ENCODE assay signal across 8 cellular contexts in genomic region chr11:67287355-67288197, GRCh38. TPM values are rescaled to one million over a fixed set of nuclear protein-coding genes. Genes with fewer than 3 reads are reported as not detected.
A peak's percentile ranks its signal among the peaks of the same experiment; 100 is the strongest.
DNase-seq lines count a peak whose midpoint lies in the region; ATAC-seq and TF ChIP-seq lines count a peak whose summit lies in the region.

No MANE protein-coding gene starts in this region.

- H3K27me3 Mint-ChIP-seq in activated CD8-positive, alpha-beta T cell treated with anti-CD3 and anti-CD28 coated beads, Interleukin-2, amount 10 ng/mL, durations not matched to agents 7 days and 5 days (ENCODE audit: low read depth): no peaks in the 10 kb centered on the region
- H3K27me3 Mint-ChIP-seq in stimulated activated naive B cell treated with anti-CD40 and anti-IgM and Interleukin-4, amounts not matched to agents 10 μg/mL and 1 μg/mL and 100 μg/mL, for 72 hours: no peaks in the 10 kb centered on the region

- CTCF ChIA-PET in activated CD8-positive, alpha-beta T cell treated with anti-CD3 and anti-CD28 coated beads, Interleukin-2, amount 10 ng/mL, durations not matched to agents 7 days and 5 days (lab: Charles Lee): interaction anchor here (1.0 to 5.5 kb wide), 8 partner anchors 8 to 58 kb away, joined by 3 to 60 read pairs (median 12); partner anchors contain the start of gene GRK2

- H3K4me3 ChIP-seq in HUES64 (ENCODE audit: low read length): peak overlapping the region; percentile 78
- peak overlapping the region in 1 of 2 donors; percentile 87 for H3K4me3 ChIP-seq in right atrium auricular region

- H3K27ac ChIP-seq in HUES64 (ENCODE audit: low read depth, low read length) (peak overlapping the region; percentile 96), right atrium auricular region (peak overlapping the region; percentile 90 to 92)

- peak overlapping the region; percentile 75 for H3K4me3 Mint-ChIP-seq in activated CD8-positive, alpha-beta T cell treated with anti-CD3 and anti-CD28 coated beads, Interleukin-2, amount 10 ng/mL, durations not matched to agents 7 days and 5 days
- peak overlapping the region; percentile 83 to 91 for H3K4me3 Mint-ChIP-seq in stimulated activated naive B cell treated with anti-CD40 and anti-IgM and Interleukin-4, amounts not matched to agents 10 μg/mL and 1 μg/mL and 100 μg/mL, for 72 hours

- H3K4me1 Mint-ChIP-seq in activated CD8-positive, alpha-beta T cell treated with anti-CD3 and anti-CD28 coated beads, Interleukin-2, amount 10 ng/mL, durations not matched to agents 7 days and 5 days (ENCODE audit: low read depth): peaks cover 78% of the 10 kb centered on the region
- peaks cover 37 to 73% of the 10 kb centered on the region in 2 donors for H3K4me1 Mint-ChIP-seq in stimulated activated naive B cell treated with anti-CD40 and anti-IgM and Interleukin-4, amounts not matched to agents 10 μg/mL and 1 μg/mL and 100 μg/mL, for 72 hours

- POLR2A ChIA-PET in activated CD8-positive, alpha-beta T cell treated with anti-CD3 and anti-CD28 coated beads, Interleukin-2, amount 10 ng/mL, durations not matched to agents 7 days and 5 days (lab: Charles Lee): interaction anchor here (0.9 to 7.5 kb wide), 11 partner anchors 10 to 296 kb away, joined by 3 to 201 read pairs (median 11); partner anchors contain the start of genes GRK2, GSTP1, POLD4 and PTPRCAP

- peak overlapping the region; percentile 93 for H3K9ac ChIP-seq in HUES64 (ENCODE audit: low read depth, low read length)

- H3K27ac Mint-ChIP-seq in activated CD8-positive, alpha-beta T cell treated with anti-CD3 and anti-CD28 coated beads, Interleukin-2, amount 10 ng/mL, durations not matched to agents 7 days and 5 days: peak overlapping the region; percentile 97
- H3K27ac Mint-ChIP-seq in stimulated activated naive B cell treated with anti-CD40 and anti-IgM and Interleukin-4, amounts not matched to agents 10 μg/mL and 1 μg/mL and 100 μg/mL, for 72 hours: peak overlapping the region; percentile 99

- no peaks in the 10 kb centered on the region for H3K27me3 ChIP-seq in HUES64 (ENCODE audit: insufficient read depth, low read length)
- H3K27me3 ChIP-seq in right atrium auricular region: no peaks in the 10 kb centered on the region

- H3K4me1 ChIP-seq in HUES64 (ENCODE audit: insufficient read depth, low read length) (peaks cover 8% of the 10 kb centered on the region), right atrium auricular region (peaks cover 0 to 39% of the 10 kb centered on the region in 2 donors)

- H3K9me3 Mint-ChIP-seq in activated CD8-positive, alpha-beta T cell treated with anti-CD3 and anti-CD28 coated beads, Interleukin-2, amount 10 ng/mL, durations not matched to agents 7 days and 5 days (ENCODE audit: insufficient read depth): no peaks in the 10 kb centered on the region
- peaks cover 0 to 1% of the 10 kb centered on the region in 2 donors for H3K9me3 Mint-ChIP-seq in stimulated activated naive B cell treated with anti-CD40 and anti-IgM and Interleukin-4, amounts not matched to agents 10 μg/mL and 1 μg/mL and 100 μg/mL, for 72 hours

- DNase-seq in activated CD8-positive, alpha-beta T cell treated with anti-CD3 and anti-CD28 coated beads, Interleukin-2, amount 10 ng/mL, durations not matched to agents 7 days and 5 days: peak; percentile 76
- DNase-seq in right atrium auricular region (ENCODE audit: low spot score): no peak
- DNase-seq in stimulated activated naive B cell treated with anti-CD40 and anti-IgM and Interleukin-4, amounts not matched to agents 10 μg/mL and 1 μg/mL and 100 μg/mL, for 72 hours: no peak
- DNase-seq in OCI-M2 (lab: John Stamatoyannopoulos, UW; ENCODE audit: unreplicated experiment): no peak
- no peak for DNase-seq in GM19240 (ENCODE audit: insufficient read length, low spot score)
- DNase-seq in NCI-H146 (lab: John Stamatoyannopoulos, UW): no peak

- peaks cover 77% of the 10 kb centered on the region for H3K36me3 Mint-ChIP-seq in activated CD8-positive, alpha-beta T cell treated with anti-CD3 and anti-CD28 coated beads, Interleukin-2, amount 10 ng/mL, durations not matched to agents 7 days and 5 days (ENCODE audit: low read depth)
- peaks cover 47 to 51% of the 10 kb centered on the region in 2 donors for H3K36me3 Mint-ChIP-seq in stimulated activated naive B cell treated with anti-CD40 and anti-IgM and Interleukin-4, amounts not matched to agents 10 μg/mL and 1 μg/mL and 100 μg/mL, for 72 hours

- H3K36me3 ChIP-seq in HUES64 (ENCODE audit: insufficient read depth, low read length) (peaks cover 49% of the 10 kb centered on the region), right atrium auricular region (peaks cover 55% of the 10 kb centered on the region)

- no peak for TF ChIP-seq CTCF in right atrium auricular region (IDR thresholded peaks at IDR 0.05)

- H3K9me3 ChIP-seq in HUES64 (ENCODE audit: insufficient read depth, low read depth, low read length) (no peaks in the 10 kb centered on the region), right atrium auricular region (no peaks in the 10 kb centered on the region)

- peak; percentile 25 for ATAC-seq in activated CD8-positive, alpha-beta T cell treated with anti-CD3 and anti-CD28 coated beads, Interleukin-2, amount 10 ng/mL, durations not matched to agents 7 days and 5 days
- ATAC-seq in stimulated activated naive B cell treated with anti-CD40 and anti-IgM and Interleukin-4, amounts not matched to agents 10 μg/mL and 1 μg/mL and 100 μg/mL, for 72 hours (replicated peaks): no peak
- no peak for ATAC-seq in HG03095 (IDR thresholded peaks at IDR 0.05; ENCODE audit: unreplicated experiment)

- WGBS in HUES64: 92% methylated on average over 14 of the region's 14 CpGs

RNA-seq across cellular contexts. Expression of gene ANKRD13D, which starts 1.5 kb away (rescaled TPM):
- 14.1 TPM for polyA plus RNA-seq in HUES64 (2013, experiment 1 of 2)
- polyA plus RNA-seq in HUES64 (2013, experiment 2 of 2): 13.9 TPM
- total RNA-seq in activated CD8-positive, alpha-beta T cell treated with anti-CD3 and anti-CD28 coated beads, Interleukin-2, amount 10 ng/mL, durations not matched to agents 7 days and 5 days: 100 to 1,000 TPM; 179 to 189 TPM
- 10 to 100 TPM; 14.1 to 14.9 TPM for total RNA-seq in right atrium auricular region

RNA-seq across cellular contexts. Expression of gene SSH3, which starts 15.8 kb away (rescaled TPM):
- 13.7 TPM for polyA plus RNA-seq in HUES64 (2013, experiment 1 of 2)
- polyA plus RNA-seq in HUES64 (2013, experiment 2 of 2): 14.1 TPM
- 10 to 100 TPM; 12.0 to 13.0 TPM for total RNA-seq in activated CD8-positive, alpha-beta T cell treated with anti-CD3 and anti-CD28 coated beads, Interleukin-2, amount 10 ng/mL, durations not matched to agents 7 days and 5 days
- 10 to 100 TPM; 14.7 to 23.6 TPM for total RNA-seq in right atrium auricular region

RNA-seq across cellular contexts. Expression of gene GRK2, which starts 21.3 kb away (rescaled TPM):
- 30.8 TPM for polyA plus RNA-seq in HUES64 (2013, experiment 1 of 2)
- polyA plus RNA-seq in HUES64 (2013, experiment 2 of 2): 34.2 TPM
- 100 to 1,000 TPM; 338 to 348 TPM for total RNA-seq in activated CD8-positive, alpha-beta T cell treated with anti-CD3 and anti-CD28 coated beads, Interleukin-2, amount 10 ng/mL, durations not matched to agents 7 days and 5 days
- 10 to 100 TPM; 52.7 to 55.9 TPM for total RNA-seq in right atrium auricular region

Comparison
In these comparisons a context has a peak if more than half of its experiments do, and no peak if none do; other contexts are left out.
1. RNA of gene ANKRD13D, which starts 1.5 kb away (total RNA-seq): 179 to 189 TPM in activated CD8-positive, alpha-beta T cell treated with anti-CD3 and anti-CD28 coated beads, Interleukin-2, amount 10 ng/mL, durations not matched to agents 7 days and 5 days; 14.1 to 14.9 TPM in right atrium auricular region; every median in the first group is over 10 times any median in the second.
2. RNA of gene GRK2, which starts 21.3 kb away (total RNA-seq): 338 to 348 TPM in activated CD8-positive, alpha-beta T cell treated with anti-CD3 and anti-CD28 coated beads, Interleukin-2, amount 10 ng/mL, durations not matched to agents 7 days and 5 days; 52.7 to 55.9 TPM in right atrium auricular region; every median in the first group is over 4 times any median in the second.